Comparison of ENCODE assay signal across 10 cellular contexts in the genomic region with DNA sequence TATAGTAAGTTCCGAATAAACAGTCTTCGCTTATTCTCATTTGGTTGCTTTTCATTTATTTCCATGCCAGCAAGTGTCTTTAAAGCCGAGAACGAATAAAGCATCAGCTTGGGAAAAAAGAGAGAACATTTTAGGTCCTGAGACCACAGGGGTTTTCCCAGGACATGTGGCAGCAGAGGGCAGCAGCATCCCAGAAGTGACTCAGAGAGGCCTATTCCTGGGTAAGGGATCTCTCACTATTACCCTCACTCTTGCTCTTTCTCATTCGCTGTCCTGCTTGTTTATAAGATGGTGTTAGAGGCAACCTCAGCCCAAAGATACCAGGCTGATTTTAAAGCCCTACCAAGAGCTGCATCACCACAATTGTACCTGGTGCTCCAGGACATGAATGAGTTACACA. TPM values are rescaled to one million over a fixed set of nuclear protein-coding genes. Genes with fewer than 3 reads are reported as not detected.
DNase-seq lines count a peak whose midpoint lies in the region; ATAC-seq, FAIRE-seq and TF ChIP-seq lines count a peak whose summit lies in the region.
"Not testable (repeated sequence)": the region's sequence is repeated elsewhere in the genome, so short reads cannot be mapped to it uniquely, and the experiment has no call there.
"Had no signal": no experiment of that assay in that cellular context is flagged by ENCODE, and none has a peak within 500 bp of the region (broad histone marks: within the 10 kb centered on the region; RNA-seq: fewer than 3 reads in every experiment).

No MANE protein-coding gene starts in this region.

- H3K27ac ChIP-seq in GM23338 (ENCODE audit: low read depth); Panc1 (ENCODE audit: low read length); astrocyte (ENCODE audit: low read depth, low read length); foreskin keratinocyte; pancreas: not testable (repeated sequence)

- H3K4me3 ChIP-seq in GM23338; Panc1 (ENCODE audit: low read depth in 2 of 2, low read length in 2 of 2); astrocyte (ENCODE audit: insufficient read depth, low read depth, low read length); pancreas: not testable (repeated sequence)

- in situ Hi-C loops in Panc1 (cut with HindIII; ENCODE audit: low pct_unique_long_range_greater_than_20kb, low sequenced_read_pairs) = not testable (repeated sequence)

- not testable (repeated sequence) for H3K27me3 ChIP-seq in GM23338 (ENCODE audit: insufficient read depth); Panc1 (ENCODE audit: control insufficient read depth, insufficient read depth, low read length); astrocyte (ENCODE audit: insufficient read depth, low read length); foreskin keratinocyte; pancreas

- intact Hi-C loops in Panc1 (cut with micrococcal nuclease; ENCODE audit: unreplicated experiment); pancreas (cut with DNase I): not testable (repeated sequence)

- not testable (repeated sequence) for H3K79me2 ChIP-seq in GM23338 (replicated peaks; ENCODE audit: insufficient read depth); astrocyte (ENCODE audit: insufficient read depth, low read length)

- not testable (repeated sequence) for H3K9me3 Mint-ChIP-seq in GM23338; astrocyte (ENCODE audit: unreplicated experiment)

- 24 to 48% methylated on average over 2 of the region's 5 CpGs for WGBS in pancreas, 2 donors

- POLR2A ChIA-PET in Panc1 (lab: Charles Lee) = not testable (repeated sequence)

- not testable (repeated sequence) for H3K9me2 ChIP-seq in GM23338 (ENCODE audit: insufficient read depth)

- H3K9me3 ChIP-seq in Panc1 (ENCODE audit: control insufficient read depth, insufficient read depth, low read depth, low read length); astrocyte (ENCODE audit: insufficient read depth, low read depth, low read length); pancreas: not testable (repeated sequence)

- H3K36me3 Mint-ChIP-seq in GM23338 (ENCODE audit: low read depth); astrocyte (ENCODE audit: low read depth, unreplicated experiment): not testable (repeated sequence)

- H3K4me1 Mint-ChIP-seq in GM23338; astrocyte (ENCODE audit: low read depth, unreplicated experiment): not testable (repeated sequence)

- H3K36me3 ChIP-seq in GM23338 (ENCODE audit: insufficient read depth); Panc1 (ENCODE audit: control insufficient read depth, insufficient read depth, low read length); astrocyte (ENCODE audit: insufficient read depth, low read length); pancreas: not testable (repeated sequence)

- H3K4me3 Mint-ChIP-seq in GM23338; astrocyte (ENCODE audit: unreplicated experiment): not testable (repeated sequence)

- H3K9ac ChIP-seq in astrocyte (ENCODE audit: low read length) = not testable (repeated sequence)

- not testable (repeated sequence) for H3K4me1 ChIP-seq in GM23338 (ENCODE audit: insufficient read depth); Panc1 (ENCODE audit: control insufficient read depth, insufficient read depth, low read length); astrocyte (ENCODE audit: insufficient read depth, low read length); foreskin keratinocyte; pancreas

- peak; percentile 97 for ATAC-seq in GM23338
- ATAC-seq in Panc1 = peak; percentile 84
- ATAC-seq in foreskin keratinocyte = peak; percentile 77
- peak; percentile 58 for ATAC-seq in left lobe of liver
- ATAC-seq in pancreas = peak in 3 of 4 donors; percentile 76 to 79 (median 77)

- TF ChIP-seq CTCF in GM23338 (conservative IDR thresholded peaks at IDR 0.05; ENCODE audit: low read depth in 2 of 2); Panc1 (IDR thresholded peaks at IDR 0.05); astrocyte (IDR thresholded peaks at IDR 0.05; ENCODE audit: insufficient read depth, low read depth, low read length); foreskin keratinocyte (conservative IDR thresholded peaks at IDR 0.05); pancreas (IDR thresholded peaks at IDR 0.05): not testable (repeated sequence)

- not testable (repeated sequence) for H4K20me1 ChIP-seq in GM23338 (replicated peaks; ENCODE audit: insufficient read depth); astrocyte (ENCODE audit: insufficient read depth, low read length)

- peak; percentile 92 for FAIRE-seq in A204.1 (lab: Jason Lieb, UNC)
- FAIRE-seq in astrocyte (lab: Jason Lieb, UNC) = peak; percentile 95
- not testable (repeated sequence) for FAIRE-seq in pancreas (lab: Jason Lieb, UNC)

- H3K27me3 Mint-ChIP-seq in GM23338 (ENCODE audit: insufficient read depth, low read depth, poor library complexity); astrocyte (ENCODE audit: low read depth, unreplicated experiment): not testable (repeated sequence)

- DNase-seq in GM23338 (ENCODE audit: low spot score); Panc1 (ENCODE audit: low read depth, low spot score); astrocyte (ENCODE audit: low read depth); foreskin keratinocyte; left lobe of liver (ENCODE audit: low spot score); pancreas: not testable (repeated sequence)

- H3K4me2 ChIP-seq in GM23338; astrocyte (ENCODE audit: low read length): not testable (repeated sequence)

- not testable (repeated sequence) for H3F3A ChIP-seq in GM23338 (replicated peaks; ENCODE audit: low read depth)

- not testable (repeated sequence) for BruUV-seq in Panc1 (replicated peaks; lab: Mats Ljungman, UMichigan)

- not testable (repeated sequence) for H2AFZ ChIP-seq in GM23338; astrocyte (ENCODE audit: low read depth, low read length)

- CTCF ChIA-PET in Panc1 (lab: Charles Lee) = not testable (repeated sequence)

- not testable (repeated sequence) for H3K27ac Mint-ChIP-seq in GM23338; astrocyte (ENCODE audit: unreplicated experiment)

RNA-seq across cellular contexts. Expression of gene TCP11X2, which starts 7.2 kb away (rescaled TPM):
- total RNA-seq in GM23338 (2014; rRNA removed; shearing (Covaris generic)) = 0.97 and 1.6 TPM in 2 replicates
- 0.81 and 1.1 TPM in 2 replicates for polyA plus RNA-seq in GM23338 (2016; fragmentation: Nextera tagmentation; extraction: Ambion mirVana)
- total RNA-seq in Panc1 (2021; ENCODE audit: unreplicated experiment) = not detected
- polyA plus RNA-seq in Panc1 (2012; ENCODE audit: insufficient read length) = not detected
- total RNA-seq in astrocyte = not detected in 2 replicates
- total RNA-seq in foreskin keratinocyte = not detected in 2 replicates
- polyA plus RNA-seq in foreskin keratinocyte = not detected in 2 replicates
- not detected for total RNA-seq in left lobe of liver
- total RNA-seq in pancreas = not detected
- under 1 TPM in 1 of 2 donors, not detected in 1; 0.54 TPM for polyA plus RNA-seq in pancreas
- total RNA-seq: CD4-positive, CD25-positive, alpha-beta regulatory T cell; Daoy; K562 had no signal
- polyA plus RNA-seq: CD4-positive, CD25-positive, alpha-beta regulatory T cell; K562 had no signal

RNA-seq across cellular contexts. Expression of gene TMSB15A, which starts 37.8 kb away (rescaled TPM):
- total RNA-seq in GM23338 (2014; rRNA removed; shearing (Covaris generic)) = 81.3 and 89.1 TPM in 2 replicates
- polyA plus RNA-seq in GM23338 (2016; fragmentation: Nextera tagmentation; extraction: Ambion mirVana) = 230 and 247 TPM in 2 replicates
- total RNA-seq in Panc1 (2021; ENCODE audit: unreplicated experiment) = 2.3 TPM
- 0.52 TPM for polyA plus RNA-seq in Panc1 (2012; ENCODE audit: insufficient read length)
- 0.46 and 1.6 TPM in 2 replicates for total RNA-seq in astrocyte
- 0.20 and 0.25 TPM in 2 replicates for total RNA-seq in foreskin keratinocyte
- polyA plus RNA-seq in foreskin keratinocyte = 0.30 and 0.37 TPM in 2 replicates
- total RNA-seq in left lobe of liver = not detected
- total RNA-seq in pancreas = under 1 TPM in 2 of 6 donors, not detected in 4; 0.31 to 0.42 TPM
- 1 to 10 TPM in 1 of 2 donors, under 1 TPM in 1; 0.42 to 2.0 TPM for polyA plus RNA-seq in pancreas
- total RNA-seq: CD4-positive, CD25-positive, alpha-beta regulatory T cell had no signal
- polyA plus RNA-seq: CD4-positive, CD25-positive, alpha-beta regulatory T cell had no signal

RNA-seq across cellular contexts. Expression of gene NXF2B, which starts 39.0 kb away (rescaled TPM):
- 0.14 and 0.85 TPM in 2 replicates for total RNA-seq in GM23338 (2014; rRNA removed; shearing (Covaris generic))
- polyA plus RNA-seq in GM23338 (2016; fragmentation: Nextera tagmentation; extraction: Ambion mirVana) (0.28 and 0.74 TPM in 2 replicates), foreskin keratinocyte (not detected in 2 replicates), pancreas (1 to 10 TPM in 1 of 2 donors, under 1 TPM in 1; 0.23 to 2.0 TPM)
- total RNA-seq in Panc1 (2021; ENCODE audit: unreplicated experiment) (not detected), astrocyte (not detected in 2 replicates), foreskin keratinocyte (not detected in 2 replicates), left lobe of liver (not detected), pancreas (not detected)
- not detected for polyA plus RNA-seq in Panc1 (2012; ENCODE audit: insufficient read length)
- total RNA-seq: CD4-positive, CD25-positive, alpha-beta regulatory T cell; Daoy had no signal
- polyA plus RNA-seq: CD4-positive, CD25-positive, alpha-beta regulatory T cell had no signal

Comparison
In these comparisons a context has a peak if more than half of its experiments do, and no peak if none do; other contexts are left out.
1. RNA of gene TMSB15A, which starts 37.8 kb away (total RNA-seq): 81.3 to 89.1 TPM in GM23338; 2.3 TPM in Panc1 (single experiment), 0.46 to 1.6 TPM in astrocyte, 0.20 to 0.25 TPM in foreskin keratinocyte, 0.31 to 0.42 TPM in pancreas and not detected in left lobe of liver (single experiment); every median in the first group is over 10 times any median in the second.
2. Peak in every context shown above with its lines, with median percentiles within 50 percentile points of each other: ATAC-seq.